In genomic region chr2:64946737-64947090, GRCh38 we compare ENCODE assay signal across 11 cellular contexts. TPM values are rescaled to one million over a fixed set of nuclear protein-coding genes. Genes with fewer than 3 reads are reported as not detected.
DNase-seq lines count a peak whose midpoint lies in the region; ATAC-seq, FAIRE-seq and TF ChIP-seq lines count a peak whose summit lies in the region.
"Had no signal": no experiment of that assay in that cellular context is flagged by ENCODE, and none has a peak within 500 bp of the region (broad histone marks: within the 10 kb centered on the region; RNA-seq: fewer than 3 reads in every experiment).

No MANE protein-coding gene starts in this region.

- no peak for TF ChIP-seq POLR2A in GM12878 (IDR thresholded peaks at IDR 0.05; ENCODE audit: low read depth, low read length)

- H2AFZ ChIP-seq in GM12878 (ENCODE audit: control insufficient read depth, low read depth, low read length) = peak overlapping the region; percentile 21

- no peak for FAIRE-seq in GM12878 (lab: Jason Lieb, UNC)

- no peak for TF ChIP-seq RAD21 in GM12878 (IDR thresholded peaks at IDR 0.05; ENCODE audit: insufficient read depth, low read depth, low read length)

- POLR2A ChIA-PET in GM12878 (lab: Charles Lee) = interaction anchor here (0.6 to 19.2 kb wide), 12 partner anchors 9 to 281 kb away, joined by 3 to 377 read pairs (median 6); partner anchors contain the start of genes ACTR2 and CEP68

- H3K27ac ChIP-seq in DOHH2 (ENCODE audit: low read depth, low read length) (peak overlapping the region; percentile 88), KOPT-K1 (ENCODE audit: low read depth, low read length, poor library complexity, severe bottlenecking) (peak overlapping the region; percentile 98), GM12878 (ENCODE audit: control insufficient read depth, insufficient read depth) (peak overlapping the region; percentile 91), neutrophil (peak overlapping the region; percentile 66)
- H3K27ac ChIP-seq: WERI-Rb-1 had no signal

- TSS peak; percentile 99 for BruUV-seq in GM12878 (replicated peaks; lab: Mats Ljungman, UMichigan)

- H3K4me1 ChIP-seq in DOHH2 (ENCODE audit: control insufficient read depth, low read length) = peaks cover 58% of the 10 kb centered on the region
- peaks cover 43% of the 10 kb centered on the region for H3K4me1 ChIP-seq in GM12878 (ENCODE audit: control insufficient read depth, insufficient read depth, low read length)
- H3K4me1 ChIP-seq in neutrophil (ENCODE audit: control insufficient read depth in 1 of 2, insufficient read depth in 1 of 2, low read depth in 1 of 2, low read length in 1 of 2) = peaks cover 64 to 73% of the 10 kb centered on the region in 2 experiments

- no peaks in the 10 kb centered on the region for H3K9me3 ChIP-seq in DOHH2 (ENCODE audit: control insufficient read depth, insufficient read depth, low read length)
- H3K9me3 ChIP-seq in KOPT-K1 (ENCODE audit: insufficient read depth, low read length, poor library complexity, severe bottlenecking) = no peaks in the 10 kb centered on the region
- no peaks in the 10 kb centered on the region for H3K9me3 ChIP-seq in GM12878 (replicated peaks; ENCODE audit: control insufficient read depth, insufficient read depth, low read length)
- H3K9me3 ChIP-seq in neutrophil = no peaks in the 10 kb centered on the region

- H3K79me2 ChIP-seq in DOHH2 (ENCODE audit: control insufficient read depth, low read length) = no peaks in the 10 kb centered on the region
- peaks cover 2% of the 10 kb centered on the region; the same call in 1 of the 2 replicates for H3K79me2 ChIP-seq in GM12878 (ENCODE audit: control insufficient read depth, insufficient read depth, low read length)

- H3K36me3 ChIP-seq in DOHH2 (ENCODE audit: control insufficient read depth, low read length) = peaks cover 6% of the 10 kb centered on the region; the same call in 1 of the 2 replicates
- H3K36me3 ChIP-seq in KOPT-K1 (ENCODE audit: insufficient read depth, low read length) = no peaks in the 10 kb centered on the region
- H3K36me3 ChIP-seq in GM12878 (ENCODE audit: control insufficient read depth in 2 of 2, insufficient read depth in 2 of 2, low read length in 1 of 2) = no peaks in the 10 kb centered on the region
- H3K36me3 ChIP-seq in neutrophil = no peaks in the 10 kb centered on the region
- H3K36me3 ChIP-seq: WERI-Rb-1 had no signal

- DNase-seq in GM12878 (ENCODE audit: low read depth, low spot score) = no peak
- DNase-seq in NCI-H187 treated with DMSO at 0.1 percent for 48 hours (lab: John Stamatoyannopoulos, UW) = no peak
- DNase-seq: Calu3, NCI-H1436, SHP77, WERI-Rb-1 had no signal

- SMC1A ChIA-PET in GM12878 (lab: Charles Lee; ENCODE audit: uncharacterized antibody, unreplicated experiment) = interaction anchor here (0.5 to 5.2 kb wide), 20 partner anchors 10 to 297 kb away, joined by 3 to 107 read pairs (median 6); partner anchors contain the start of gene RAB1A

- H4K20me1 ChIP-seq in DOHH2 (ENCODE audit: control insufficient read depth, insufficient read depth, low read depth, low read length) (no peaks in the 10 kb centered on the region), GM12878 (ENCODE audit: control insufficient read depth, insufficient read depth) (no peaks in the 10 kb centered on the region)

- no peak for TF ChIP-seq EP300 in GM12878 (IDR thresholded peaks at IDR 0.05; ENCODE audit: borderline replicate concordance in 1 of 2, control insufficient read depth in 1 of 2, low read depth in 2 of 2, low read length in 2 of 2)

- no peaks in the 10 kb centered on the region for H3K9me2 ChIP-seq in DOHH2 (replicated peaks; ENCODE audit: control insufficient read depth, low read length)

- no peaks in the 10 kb centered on the region; the same call in 1 of the 2 replicates for H3F3A ChIP-seq in DOHH2 (ENCODE audit: control insufficient read depth, insufficient read depth)

- RAD21 ChIA-PET in GM12878 (lab: Charles Lee; ENCODE audit: unreplicated experiment) = interaction anchor here (0.7 to 6.0 kb wide), 16 partner anchors 9 to 297 kb away, joined by 3 to 113 read pairs (median 6); partner anchors contain the start of genes RAB1A, SERTAD2 and SLC1A4

- H3K9ac ChIP-seq in GM12878 (ENCODE audit: control insufficient read depth, insufficient read depth, low read length) = peak overlapping the region; percentile 73

- peak overlapping the region; percentile 70 for H3K4me2 ChIP-seq in DOHH2 (ENCODE audit: low read length)
- H3K4me2 ChIP-seq in GM12878 (ENCODE audit: control insufficient read depth, insufficient read depth) = peak overlapping the region; percentile 68

- CTCF ChIA-PET in GM12878 (lab: Yijun Ruan, JAX) = interaction anchor here (0.7 to 20.4 kb wide), 16 partner anchors 10 to 111 kb away, joined by 3 to 413 read pairs (median 4); no protein-coding TSS in a partner anchor

- H3K27me3 ChIP-seq in DOHH2 (ENCODE audit: control insufficient read depth, low read length) (no peaks in the 10 kb centered on the region), GM12878 (replicated peaks in 1 of 2; ENCODE audit: control insufficient read depth in 2 of 2, insufficient read depth in 2 of 2, low read length in 1 of 2) (no peaks in the 10 kb centered on the region), neutrophil (no peaks in the 10 kb centered on the region)

- H3K4me3 ChIP-seq in DOHH2 (ENCODE audit: low read length) (peak overlapping the region; percentile 59), GM12878 (peak overlapping the region; percentile 35), neutrophil (ENCODE audit: low read depth in 1 of 2, low read length in 1 of 2) (peak overlapping the region in 1 of 2 experiments; percentile 10)

- intact Hi-C loops in GM12878 (cut with micrococcal nuclease; ENCODE audit: unreplicated experiment) = loop anchor here (2.0 kb wide), 1 partner anchor 36 kb away; no protein-coding TSS in a partner anchor

- TF ChIP-seq CTCF in DOHH2 (IDR thresholded peaks at IDR 0.05; ENCODE audit: low read depth, low read length, poor library complexity, severe bottlenecking) (no peak), GM12878 (IDR thresholded peaks at IDR 0.05 in 2 of 3, conservative IDR thresholded peaks at IDR 0.05 in 1 of 3; ENCODE audit: control insufficient read depth in 2 of 3, extremely low read depth in 1 of 3, insufficient read depth in 1 of 3, low read depth in 3 of 3, low read length in 3 of 3) (no peak), neutrophil (IDR thresholded peaks at IDR 0.05) (no peak)

- in situ Hi-C loops in GM12878 (cut with MboI) = no loop called here

- peak; percentile 38 for ATAC-seq in GM12878
- no peak for ATAC-seq in HG03439 (IDR thresholded peaks at IDR 0.05; ENCODE audit: unreplicated experiment)
- ATAC-seq in GM21717 (IDR thresholded peaks at IDR 0.05; ENCODE audit: unreplicated experiment) = no peak

TF ChIP-seq in GM12878, 131 proteins besides CTCF, POLR2A, EP300 and RAD21:
- TF ChIP-seq GATAD2B (conservative IDR thresholded peaks at IDR 0.05; ENCODE audit: low read depth) (no peak), HDGF (IDR thresholded peaks at IDR 0.05) (0 out of 2 replicates have a peak, but pooled peaks have one; percentile 3), CHD1 (IDR thresholded peaks at IDR 0.05; ENCODE audit: low read depth, low read length) (no peak), ZBTB4 (CRISPR knock-in tag; IDR thresholded peaks at IDR 0.05) (no peak), ZBED1 (IDR thresholded peaks at IDR 0.05; ENCODE audit: borderline replicate concordance) (no peak)

RNA-seq across cellular contexts. Expression of gene SLC1A4, which starts 42.5 kb away (rescaled TPM):
- total RNA-seq in GM12878 (2013; cell fraction: nucleolus; rRNA removed) = 16.4 and 16.7 TPM in 2 replicates
- total RNA-seq in GM12878 (2014; rRNA removed) (35.8 and 37.0 TPM in 2 replicates), GM12878 (2014; rRNA removed; fragmentation: Illumina TruSeq; extraction: Trizol) (23.2 and 23.8 TPM in 2 replicates), GM12878 (2021) (43.2 and 43.4 TPM in 2 replicates)
- polyA plus RNA-seq in GM12878 (2011; ENCODE audit: low read depth) = 24.9 TPM
- polyA plus RNA-seq in GM12878 (2011; rRNA removed) (20.3 and 26.9 TPM in 2 replicates), GM12878 (2014; fragmentation: Illumina TruSeq; extraction: Trizol) (27.4 TPM in 2 replicates), GM12878 (2014; fragmentation: Nextera tagmentation; extraction: Ambion mirVana) (10 to 100 TPM; 10.8 to 13.9 TPM), GM12878 (2014; rRNA removed) (28.0 and 29.0 TPM in 2 replicates), GM12878 (2016; fragmentation: Nextera tagmentation; extraction: Ambion mirVana) (10 to 100 TPM; 32.6 to 37.2 TPM)
- 27.0 and 29.7 TPM in 2 replicates for polyA plus RNA-seq in GM12878 (2011; cell fraction: cytosol; rRNA removed)
- polyA plus RNA-seq in GM12878 (2011; cell fraction: nucleus; rRNA removed) = 30.5 and 33.0 TPM in 2 replicates
- polyA plus RNA-seq in GM12878 (2012) = 27.7 and 31.8 TPM in 2 replicates
- polyA minus RNA-seq in GM12878 (2011; rRNA and poly(A)+ RNA removed) = 49.4 and 72.0 TPM in 2 replicates
- polyA minus RNA-seq in GM12878 (2011; cell fraction: cytosol; rRNA and poly(A)+ RNA removed) = 22.5 and 26.3 TPM in 2 replicates
- polyA minus RNA-seq in GM12878 (2011; cell fraction: nucleus; rRNA and poly(A)+ RNA removed) = 12.0 and 23.5 TPM in 2 replicates
